In the genomic region with DNA sequence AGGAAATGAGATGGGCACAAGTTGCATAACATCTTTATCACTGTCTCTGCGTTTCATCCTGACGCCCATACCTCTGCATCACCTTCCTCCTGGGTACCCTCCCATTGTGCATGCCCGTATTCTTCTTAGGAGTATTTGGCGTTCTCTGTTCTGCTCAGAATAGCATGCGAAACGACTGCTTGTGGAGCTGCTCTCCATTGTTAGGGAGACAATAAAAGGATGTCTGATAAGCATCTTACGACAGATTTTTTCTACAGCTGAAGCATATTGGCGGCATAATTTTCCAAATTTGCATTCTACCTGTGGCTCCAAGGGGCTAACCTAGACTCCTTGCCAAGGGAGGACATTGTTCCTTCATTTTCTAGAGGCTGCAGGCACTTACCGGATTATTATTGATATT, we compare ENCODE assay signal across 24 cellular contexts.
"Had no signal": no experiment of that assay in that cellular context is flagged by ENCODE, and none has a peak within 500 bp of the region (broad histone marks: within the 10 kb centered on the region; RNA-seq: fewer than 3 reads in every experiment).

No MANE protein-coding gene starts in this region.

- H3K36me3 ChIP-seq: adrenal gland, Peyer's patch had no signal

- H3K27ac ChIP-seq: adrenal gland, Peyer's patch, RWPE1 had no signal

- DNase-seq: activated CD4-positive, alpha-beta T cell treated with anti-CD3 and anti-CD28 coated beads for 4 hours; activated CD4-positive, alpha-beta T cell treated with anti-CD3 and anti-CD28 coated beads, Interleukin-2, amount 50 U/mL, for 4 hours; activated CD8-positive, alpha-beta memory T cell treated with anti-CD3 and anti-CD28 coated beads, Interleukin-2, amount 50 U/mL, for 48 hours; activated CD8-positive, alpha-beta T cell treated with anti-CD3 and anti-CD28 coated beads, Interleukin-2, amount 10 ng/mL, durations not matched to agents 7 days and 5 days; activated naive CD4-positive, alpha-beta T cell treated with anti-CD3 and anti-CD28 coated beads, Interleukin-2, amount 50 U/mL, for 16 hours; activated naive CD8-positive, alpha-beta T cell treated with anti-CD3 and anti-CD28 coated beads, Interleukin-2, amount 10 ng/mL, durations not matched to agents 7 days and 5 days; activated T-cell treated with anti-CD3 and anti-CD28 coated beads, Interleukin-2, amount 50 U/mL, for 1 hour; adrenal gland; anterior cingulate cortex; MM.1S; NCI-H1105; NCI-H1436 treated with DMSO at 0.1 percent for 48 hours; NCI-H187; NCI-H2081; NCI-H2171; NCI-H345; NCI-H510A treated with DMSO at 0.1 percent for 48 hours; NCI-H69; NK-92 treated with Interleukin-12 subunit alpha and Interleukin-12 subunit beta, amount 100 ng/mL, for 24 hours; OCI-M1; Peyer's patch; SHP77 treated with DMSO at 0.1 percent for 48 hours had no signal

- H3K27me3 ChIP-seq: adrenal gland, Peyer's patch had no signal

- ATAC-seq: activated CD4-positive, CD25-positive, alpha-beta regulatory T cell treated with anti-CD3 and anti-CD28 coated beads, Interleukin-2, amount 50 U/mL, for 24 hours; activated CD8-positive, alpha-beta T cell treated with anti-CD3 and anti-CD28 coated beads, Interleukin-2, amount 10 ng/mL, durations not matched to agents 7 days and 5 days had no signal

- H3K4me3 ChIP-seq: adrenal gland, Peyer's patch had no signal

- H3K9me3 ChIP-seq: adrenal gland, Peyer's patch had no signal
